1 cellular context compared by ENCODE assay signal in the genomic region with DNA sequence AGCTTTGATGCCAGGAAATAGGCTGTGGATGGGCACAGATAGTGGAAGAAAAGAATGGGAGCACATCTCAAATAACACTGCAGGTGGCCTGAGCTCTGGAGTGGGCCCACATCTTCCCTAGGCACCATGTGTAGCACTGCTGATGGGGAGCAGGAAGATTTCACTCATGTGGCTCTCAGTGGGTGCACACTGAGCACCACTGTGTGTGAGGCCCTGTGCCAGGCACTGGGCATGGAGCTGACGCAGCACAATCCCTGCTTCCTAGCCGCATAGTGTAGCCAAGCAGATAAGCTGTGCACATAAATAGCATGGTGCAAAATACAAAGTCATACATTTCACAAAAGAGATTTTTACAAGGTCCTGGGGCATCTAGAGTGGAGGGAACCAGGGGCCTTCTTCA.
TF ChIP-seq lines count a peak whose summit lies in the region.

No MANE protein-coding gene starts in this region.

TF ChIP-seq in H1, 55 proteins besides CTCF, POLR2A, EP300 and RAD21 (continued from another document):
- TF ChIP-seq, protein P1, sequence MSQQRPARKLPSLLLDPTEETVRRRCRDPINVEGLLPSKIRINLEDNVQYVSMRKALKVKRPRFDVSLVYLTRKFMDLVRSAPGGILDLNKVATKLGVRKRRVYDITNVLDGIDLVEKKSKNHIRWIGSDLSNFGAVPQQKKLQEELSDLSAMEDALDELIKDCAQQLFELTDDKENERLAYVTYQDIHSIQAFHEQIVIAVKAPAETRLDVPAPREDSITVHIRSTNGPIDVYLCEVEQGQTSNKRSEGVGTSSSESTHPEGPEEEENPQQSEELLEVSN (IDR thresholded peaks at IDR 0.05), result no peak
